1 cellular context compared by ENCODE assay signal in the genomic region with DNA sequence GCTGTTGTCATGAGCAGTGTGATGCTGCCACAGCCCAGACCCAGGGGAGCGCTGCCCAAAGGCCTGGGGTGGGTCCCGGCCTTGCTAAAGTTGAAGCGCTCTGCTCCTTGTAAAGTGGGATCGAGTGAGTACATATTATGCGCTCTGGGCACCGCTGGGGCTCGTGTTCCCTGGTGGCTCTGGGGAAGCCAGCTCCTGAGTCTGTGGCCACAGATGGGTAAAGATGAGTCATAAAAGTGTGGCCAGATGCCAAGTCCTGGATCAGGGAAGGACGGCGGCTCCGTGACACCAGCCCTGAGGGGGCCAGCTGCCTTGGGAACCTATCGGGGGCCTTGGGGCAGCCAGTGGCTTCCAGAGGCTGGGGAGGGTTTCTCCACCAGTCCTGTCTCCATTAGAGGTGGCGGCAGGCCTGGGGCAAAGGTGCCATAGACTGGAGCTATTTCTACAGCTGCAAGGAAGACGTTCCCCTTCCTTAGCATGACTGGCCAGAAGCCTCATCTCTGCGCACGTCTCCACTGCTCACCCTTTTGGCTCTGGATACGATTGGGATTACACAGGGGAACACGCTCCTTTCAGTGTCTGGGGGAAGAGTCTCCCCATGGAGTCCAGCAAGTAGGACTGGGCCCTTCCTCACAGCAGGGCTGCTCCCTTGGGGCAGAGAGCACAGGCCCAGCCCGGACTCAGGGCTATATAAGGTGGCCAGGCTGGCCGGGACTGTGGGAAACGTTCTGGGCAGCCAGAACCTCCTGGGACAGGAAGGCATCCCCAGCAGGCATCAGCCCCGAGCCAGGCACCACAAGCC.
TF ChIP-seq lines count a peak whose summit lies in the region.

No MANE protein-coding gene starts in this region.

TF ChIP-seq in liver, 16 proteins besides CTCF, POLR2A, EP300 and RAD21 (continued from another document):
- TF ChIP-seq, protein P1, sequence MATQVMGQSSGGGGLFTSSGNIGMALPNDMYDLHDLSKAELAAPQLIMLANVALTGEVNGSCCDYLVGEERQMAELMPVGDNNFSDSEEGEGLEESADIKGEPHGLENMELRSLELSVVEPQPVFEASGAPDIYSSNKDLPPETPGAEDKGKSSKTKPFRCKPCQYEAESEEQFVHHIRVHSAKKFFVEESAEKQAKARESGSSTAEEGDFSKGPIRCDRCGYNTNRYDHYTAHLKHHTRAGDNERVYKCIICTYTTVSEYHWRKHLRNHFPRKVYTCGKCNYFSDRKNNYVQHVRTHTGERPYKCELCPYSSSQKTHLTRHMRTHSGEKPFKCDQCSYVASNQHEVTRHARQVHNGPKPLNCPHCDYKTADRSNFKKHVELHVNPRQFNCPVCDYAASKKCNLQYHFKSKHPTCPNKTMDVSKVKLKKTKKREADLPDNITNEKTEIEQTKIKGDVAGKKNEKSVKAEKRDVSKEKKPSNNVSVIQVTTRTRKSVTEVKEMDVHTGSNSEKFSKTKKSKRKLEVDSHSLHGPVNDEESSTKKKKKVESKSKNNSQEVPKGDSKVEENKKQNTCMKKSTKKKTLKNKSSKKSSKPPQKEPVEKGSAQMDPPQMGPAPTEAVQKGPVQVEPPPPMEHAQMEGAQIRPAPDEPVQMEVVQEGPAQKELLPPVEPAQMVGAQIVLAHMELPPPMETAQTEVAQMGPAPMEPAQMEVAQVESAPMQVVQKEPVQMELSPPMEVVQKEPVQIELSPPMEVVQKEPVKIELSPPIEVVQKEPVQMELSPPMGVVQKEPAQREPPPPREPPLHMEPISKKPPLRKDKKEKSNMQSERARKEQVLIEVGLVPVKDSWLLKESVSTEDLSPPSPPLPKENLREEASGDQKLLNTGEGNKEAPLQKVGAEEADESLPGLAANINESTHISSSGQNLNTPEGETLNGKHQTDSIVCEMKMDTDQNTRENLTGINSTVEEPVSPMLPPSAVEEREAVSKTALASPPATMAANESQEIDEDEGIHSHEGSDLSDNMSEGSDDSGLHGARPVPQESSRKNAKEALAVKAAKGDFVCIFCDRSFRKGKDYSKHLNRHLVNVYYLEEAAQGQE (IDR thresholded peaks at IDR 0.05) = no peak
- TF ChIP-seq FOXA2 (IDR thresholded peaks at IDR 0.05) (no peak), GABPA (IDR thresholded peaks at IDR 0.05 in 1 of 2, conservative IDR thresholded peaks at IDR 0.05 in 1 of 2) (no peak), YY1 (IDR thresholded peaks at IDR 0.05) (no peak), HNF4A (conservative IDR thresholded peaks at IDR 0.05) (no peak), TAF1 (conservative IDR thresholded peaks at IDR 0.05) (no peak), FOXA1 (IDR thresholded peaks at IDR 0.05) (no peak)
- TF ChIP-seq, protein P2, sequence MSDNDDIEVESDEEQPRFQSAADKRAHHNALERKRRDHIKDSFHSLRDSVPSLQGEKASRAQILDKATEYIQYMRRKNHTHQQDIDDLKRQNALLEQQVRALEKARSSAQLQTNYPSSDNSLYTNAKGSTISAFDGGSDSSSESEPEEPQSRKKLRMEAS (IDR thresholded peaks at IDR 0.05) = no peak
- TF ChIP-seq, protein P3, sequence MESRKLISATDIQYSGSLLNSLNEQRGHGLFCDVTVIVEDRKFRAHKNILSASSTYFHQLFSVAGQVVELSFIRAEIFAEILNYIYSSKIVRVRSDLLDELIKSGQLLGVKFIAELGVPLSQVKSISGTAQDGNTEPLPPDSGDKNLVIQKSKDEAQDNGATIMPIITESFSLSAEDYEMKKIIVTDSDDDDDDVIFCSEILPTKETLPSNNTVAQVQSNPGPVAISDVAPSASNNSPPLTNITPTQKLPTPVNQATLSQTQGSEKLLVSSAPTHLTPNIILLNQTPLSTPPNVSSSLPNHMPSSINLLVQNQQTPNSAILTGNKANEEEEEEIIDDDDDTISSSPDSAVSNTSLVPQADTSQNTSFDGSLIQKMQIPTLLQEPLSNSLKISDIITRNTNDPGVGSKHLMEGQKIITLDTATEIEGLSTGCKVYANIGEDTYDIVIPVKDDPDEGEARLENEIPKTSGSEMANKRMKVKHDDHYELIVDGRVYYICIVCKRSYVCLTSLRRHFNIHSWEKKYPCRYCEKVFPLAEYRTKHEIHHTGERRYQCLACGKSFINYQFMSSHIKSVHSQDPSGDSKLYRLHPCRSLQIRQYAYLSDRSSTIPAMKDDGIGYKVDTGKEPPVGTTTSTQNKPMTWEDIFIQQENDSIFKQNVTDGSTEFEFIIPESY (IDR thresholded peaks at IDR 0.05) = no peak
TF ChIP-seq in liver: peak in this region for 4.
